In the genomic region with DNA sequence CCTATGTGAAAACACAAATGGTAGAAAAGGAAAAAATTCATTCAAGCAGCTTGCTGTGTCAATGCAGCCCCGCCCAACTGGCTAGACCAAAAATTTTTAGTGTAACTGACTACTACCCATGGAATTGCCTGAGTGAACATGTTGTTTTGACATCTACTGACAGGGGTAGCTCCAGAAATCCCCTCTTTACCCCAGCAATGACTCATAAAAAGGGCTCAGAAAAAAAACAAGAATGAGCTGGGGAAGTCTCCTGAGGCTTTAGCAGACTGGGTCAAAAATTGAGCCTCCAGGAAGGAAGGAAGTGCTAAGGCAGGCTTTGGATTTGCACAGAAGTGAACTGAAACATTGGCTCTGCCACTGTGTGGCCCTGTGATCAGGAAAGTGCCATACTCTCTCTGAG, we compare ENCODE assay signal across 10 cellular contexts. TPM values are rescaled to one million over a fixed set of nuclear protein-coding genes. Genes with fewer than 3 reads are reported as not detected.
DNase-seq lines count a peak whose midpoint lies in the region; ATAC-seq, FAIRE-seq and TF ChIP-seq lines count a peak whose summit lies in the region.
"Had no signal": no experiment of that assay in that cellular context is flagged by ENCODE, and none has a peak within 500 bp of the region (broad histone marks: within the 10 kb centered on the region; RNA-seq: fewer than 3 reads in every experiment).

No MANE protein-coding gene starts in this region.

- H4K20me1 ChIP-seq in smooth muscle cell (ENCODE audit: low read depth): no peaks in the 10 kb centered on the region

- no peak for FAIRE-seq in urothelium cell line (lab: Jason Lieb, UNC)

- in situ Hi-C loops in brain microvascular endothelial cell (cut with HindIII; ENCODE audit: low pct_ligation_motif_present, low sequenced_read_pairs): no loop called here

- peak overlapping the region; percentile 54 for H3K27ac ChIP-seq in brain microvascular endothelial cell
- H3K27ac ChIP-seq in smooth muscle cell (ENCODE audit: low read depth): peak overlapping the region; percentile 56
- H3K27ac ChIP-seq: 22Rv1, epithelial cell of prostate had no signal

- H3K36me3 ChIP-seq in brain microvascular endothelial cell (replicated peaks) (no peaks in the 10 kb centered on the region), smooth muscle cell (ENCODE audit: low read depth) (no peaks in the 10 kb centered on the region)

- H3K4me3 ChIP-seq in brain microvascular endothelial cell (ENCODE audit: low read depth, low read length) (no peak overlapping the region), smooth muscle cell (no peak overlapping the region)

- DNase-seq in DMS 273 (lab: John Stamatoyannopoulos, UW; ENCODE audit: unreplicated experiment): peak; percentile 19
- no peak for DNase-seq in DMS 273 treated with DMSO at 0.1 percent for 48 hours (lab: John Stamatoyannopoulos, UW)
- peak; percentile 50 for DNase-seq in brain microvascular endothelial cell
- no peak for DNase-seq in smooth muscle cell (lab: John Stamatoyannopoulos, UW; ENCODE audit: unreplicated experiment)
- no peak for DNase-seq in stimulated activated CD4-positive, alpha-beta T cell treated with anti-CD3 and anti-CD28 coated beads, Interleukin-4, amount 100 ng/mL, for 24 hours
- no peak for DNase-seq in urothelium cell line (ENCODE audit: low spot score)
- no peak for DNase-seq in amygdala (lab: John Stamatoyannopoulos, UW)

- peak overlapping the region; percentile 79 for H2AFZ ChIP-seq in smooth muscle cell (ENCODE audit: low read depth)

- peak; percentile 84 for ATAC-seq in HG02938 (IDR thresholded peaks at IDR 0.05; ENCODE audit: unreplicated experiment)

- TF ChIP-seq CTCF in brain microvascular endothelial cell (IDR thresholded peaks at IDR 0.05; ENCODE audit: low read depth, low read length, missing control alignments) (no peak), smooth muscle cell (IDR thresholded peaks at IDR 0.05; ENCODE audit: borderline replicate concordance, insufficient read depth, poor library complexity, severe bottlenecking) (no peak)

- no peaks in the 10 kb centered on the region for H3K4me1 ChIP-seq in smooth muscle cell (ENCODE audit: low read depth)

- no peaks in the 10 kb centered on the region for H3K27me3 ChIP-seq in brain microvascular endothelial cell (replicated peaks)
- H3K27me3 ChIP-seq in smooth muscle cell (ENCODE audit: low read depth): no peaks in the 10 kb centered on the region

- no peak overlapping the region for H3K4me2 ChIP-seq in smooth muscle cell

- H3F3A ChIP-seq in smooth muscle cell (ENCODE audit: low read depth): peaks cover 10% of the 10 kb centered on the region

- H3K9me3 ChIP-seq in smooth muscle cell (replicated peaks; ENCODE audit: low read depth): no peaks in the 10 kb centered on the region

- H3K9ac ChIP-seq in smooth muscle cell (ENCODE audit: low read depth): no peak overlapping the region

- no peaks in the 10 kb centered on the region for H3K79me2 ChIP-seq in smooth muscle cell (ENCODE audit: low read depth)

- 88% methylated on average over 1 of the region's 1 CpG for WGBS in smooth muscle cell (ENCODE audit: low lambda C conversion rate)

RNA-seq across cellular contexts. Expression of a gene that starts 24.4 kb away (rescaled TPM):
- total RNA-seq in smooth muscle cell: 5.6 and 9.2 TPM in 2 replicates
- polyA plus RNA-seq in smooth muscle cell: 4.8 and 5.1 TPM in 2 replicates

Comparison
In these comparisons a context has a peak if more than half of its experiments do, and no peak if none do; other contexts are left out.
1. DNase-seq: peak in DMS 273 (single experiment) and brain microvascular endothelial cell (single experiment); none in DMS 273 treated with DMSO at 0.1 percent for 48 hours (single experiment), smooth muscle cell (single experiment), stimulated activated CD4-positive, alpha-beta T cell treated with anti-CD3 and anti-CD28 coated beads, Interleukin-4, amount 100 ng/mL, for 24 hours (single experiment), urothelium cell line (single experiment) and amygdala (0 of 56).